16 cellular contexts compared by ENCODE assay signal in genomic region chr19:50162988-50163387, GRCh38. TPM values are rescaled to one million over a fixed set of nuclear protein-coding genes. Genes with fewer than 3 reads are reported as not detected.
"Had no signal": no experiment of that assay in that cellular context is flagged by ENCODE, and none has a peak within 500 bp of the region (broad histone marks: within the 10 kb centered on the region; RNA-seq: fewer than 3 reads in every experiment).

Gene IZUMO2, minus strand, starts transcription at chr19:50163281. Its CDS starts 87 bp downstream, at chr19:50163194.

- H3K4me1 ChIP-seq: lower lobe of right lung, right atrium auricular region had no signal

- ATAC-seq: activated naive CD8-positive, alpha-beta T cell treated with anti-CD3 and anti-CD28 coated beads, Interleukin-2, amount 50 U/mL, for 24 hours; heart right ventricle; stimulated activated memory B cell treated with anti-CD40 and anti-IgM and Interleukin-4, amounts not matched to agents 10 μg/mL and 1 μg/mL and 100 μg/mL, for 72 hours had no signal

- H3K36me3 ChIP-seq: heart right ventricle, lower lobe of right lung, right atrium auricular region, transverse colon had no signal

- H3K4me3 ChIP-seq: heart right ventricle, lower lobe of right lung, right atrium auricular region, transverse colon had no signal

- H3K36me3 Mint-ChIP-seq: stimulated activated memory B cell treated with anti-CD40 and anti-IgM and Interleukin-4, amounts not matched to agents 10 μg/mL and 1 μg/mL and 100 μg/mL, for 72 hours had no signal

- H3K27ac ChIP-seq: heart right ventricle, lower lobe of right lung, right atrium auricular region, transverse colon had no signal

- H3K27me3 ChIP-seq: right atrium auricular region had no signal

- H3K4me3 Mint-ChIP-seq: activated naive CD8-positive, alpha-beta T cell treated with anti-CD3 and anti-CD28 coated beads, Interleukin-2, amount 50 U/mL, for 24 hours; naive B cell; stimulated activated memory B cell treated with anti-CD40 and anti-IgM and Interleukin-4, amounts not matched to agents 10 μg/mL and 1 μg/mL and 100 μg/mL, for 72 hours had no signal

- H3K4me1 Mint-ChIP-seq: activated naive CD8-positive, alpha-beta T cell treated with anti-CD3 and anti-CD28 coated beads, Interleukin-2, amount 50 U/mL, for 24 hours; naive B cell; stimulated activated memory B cell treated with anti-CD40 and anti-IgM and Interleukin-4, amounts not matched to agents 10 μg/mL and 1 μg/mL and 100 μg/mL, for 72 hours had no signal

- H3K27ac Mint-ChIP-seq: activated naive CD8-positive, alpha-beta T cell treated with anti-CD3 and anti-CD28 coated beads, Interleukin-2, amount 50 U/mL, for 24 hours; stimulated activated memory B cell treated with anti-CD40 and anti-IgM and Interleukin-4, amounts not matched to agents 10 μg/mL and 1 μg/mL and 100 μg/mL, for 72 hours had no signal

- H3K9me3 ChIP-seq: lower lobe of right lung, transverse colon had no signal

- DNase-seq: activated CD4-positive, alpha-beta T cell treated with anti-CD3 and anti-CD28 coated beads for 1 hour; activated CD8-positive, alpha-beta memory T cell treated with anti-CD3 and anti-CD28 coated beads for 24 hours; activated naive CD4-positive, alpha-beta T cell treated with Interleukin-2 at 50 U/mL for 16 hours; activated naive CD8-positive, alpha-beta T cell treated with anti-CD3 and anti-CD28 coated beads, Interleukin-2, amount 50 U/mL, for 24 hours; heart right ventricle; lower lobe of right lung; midbrain; naive B cell; small intestine; T-helper 2 cell; transverse colon had no signal

- H3K9me3 Mint-ChIP-seq: activated naive CD8-positive, alpha-beta T cell treated with anti-CD3 and anti-CD28 coated beads, Interleukin-2, amount 50 U/mL, for 24 hours had no signal

RNA-seq across cellular contexts. Expression of gene IZUMO2, which starts in this region (rescaled TPM):
- total RNA-seq: astrocyte, endothelial cell of umbilical vein, frontal cortex, heart right ventricle, lower lobe of right lung, right atrium auricular region, transverse colon had no signal
- polyA plus RNA-seq: endothelial cell of umbilical vein, heart right ventricle had no signal
